ENCODE assay signal across 14 cellular contexts in the genomic region with DNA sequence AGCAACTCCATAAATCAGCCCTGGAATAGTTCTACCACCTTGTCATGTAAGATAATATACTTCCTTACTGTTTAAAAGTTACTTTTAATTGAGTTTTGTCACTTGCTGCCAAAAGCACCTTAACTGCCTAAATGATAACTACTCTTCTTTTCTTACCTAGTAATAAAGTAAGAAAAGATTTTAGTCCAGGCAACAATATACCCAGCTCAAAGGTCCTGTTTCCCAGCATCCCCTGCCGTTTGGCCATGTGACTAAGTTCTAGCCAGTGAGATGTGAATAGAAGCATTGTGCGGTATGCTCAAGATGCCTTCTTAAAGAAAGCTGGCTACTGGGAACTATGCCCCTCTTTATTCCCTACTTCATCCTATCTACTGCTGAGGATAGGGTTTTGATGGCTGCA.
"Had no signal": no experiment of that assay in that cellular context is flagged by ENCODE, and none has a peak within 500 bp of the region (broad histone marks: within the 10 kb centered on the region; RNA-seq: fewer than 3 reads in every experiment).

No MANE protein-coding gene starts in this region.

- H3K4me3 ChIP-seq: cardiac muscle cell, esophagus squamous epithelium, lower lobe of right lung, tibial nerve had no signal

- H3K4me1 ChIP-seq: lower lobe of right lung had no signal

- H3K36me3 ChIP-seq: cardiac muscle cell, lower lobe of right lung, tibial nerve had no signal

- H3K9me3 ChIP-seq: esophagus squamous epithelium, lower lobe of right lung, tibial nerve had no signal

- DNase-seq: activated B cell treated with CpG ODN at 0.5 μM for 24 hours; activated CD4-positive, alpha-beta memory T cell treated with anti-CD3 and anti-CD28 coated beads, Interleukin-2, amount 10 ng/mL, durations not matched to agents 7 days and 5 days; activated CD4-positive, alpha-beta T cell treated with anti-CD3 and anti-CD28 coated beads for 48 hours; activated CD8-positive, alpha-beta memory T cell treated with anti-CD3 and anti-CD28 coated beads, Interleukin-2, amount 10 ng/mL, durations not matched to agents 7 days and 5 days; dermis blood vessel endothelial cell; effector memory CD4-positive, alpha-beta T cell; esophagus squamous epithelium; left cardiac atrium; lower lobe of right lung; nephron progenitor cell; occipital lobe; stimulated activated naive CD8-positive, alpha-beta T cell treated with anti-CD3 and anti-CD28 coated beads, Interleukin-15, Interleukin-2, amounts not matched to agents 100 U/mL and 50 U/mL, for 24 hours had no signal

- H3K27ac ChIP-seq: cardiac muscle cell, esophagus squamous epithelium, lower lobe of right lung, tibial nerve had no signal

- H3K27me3 ChIP-seq: cardiac muscle cell, esophagus squamous epithelium, tibial nerve had no signal

- ATAC-seq: activated CD8-positive, alpha-beta memory T cell treated with anti-CD3 and anti-CD28 coated beads, Interleukin-2, amount 10 ng/mL, durations not matched to agents 7 days and 5 days; left cardiac atrium; stimulated activated naive CD8-positive, alpha-beta T cell treated with anti-CD3 and anti-CD28 coated beads, Interleukin-15, Interleukin-2, amounts not matched to agents 100 U/mL and 50 U/mL, for 24 hours had no signal
